ENCODE assay signal across 8 cellular contexts in the genomic region with DNA sequence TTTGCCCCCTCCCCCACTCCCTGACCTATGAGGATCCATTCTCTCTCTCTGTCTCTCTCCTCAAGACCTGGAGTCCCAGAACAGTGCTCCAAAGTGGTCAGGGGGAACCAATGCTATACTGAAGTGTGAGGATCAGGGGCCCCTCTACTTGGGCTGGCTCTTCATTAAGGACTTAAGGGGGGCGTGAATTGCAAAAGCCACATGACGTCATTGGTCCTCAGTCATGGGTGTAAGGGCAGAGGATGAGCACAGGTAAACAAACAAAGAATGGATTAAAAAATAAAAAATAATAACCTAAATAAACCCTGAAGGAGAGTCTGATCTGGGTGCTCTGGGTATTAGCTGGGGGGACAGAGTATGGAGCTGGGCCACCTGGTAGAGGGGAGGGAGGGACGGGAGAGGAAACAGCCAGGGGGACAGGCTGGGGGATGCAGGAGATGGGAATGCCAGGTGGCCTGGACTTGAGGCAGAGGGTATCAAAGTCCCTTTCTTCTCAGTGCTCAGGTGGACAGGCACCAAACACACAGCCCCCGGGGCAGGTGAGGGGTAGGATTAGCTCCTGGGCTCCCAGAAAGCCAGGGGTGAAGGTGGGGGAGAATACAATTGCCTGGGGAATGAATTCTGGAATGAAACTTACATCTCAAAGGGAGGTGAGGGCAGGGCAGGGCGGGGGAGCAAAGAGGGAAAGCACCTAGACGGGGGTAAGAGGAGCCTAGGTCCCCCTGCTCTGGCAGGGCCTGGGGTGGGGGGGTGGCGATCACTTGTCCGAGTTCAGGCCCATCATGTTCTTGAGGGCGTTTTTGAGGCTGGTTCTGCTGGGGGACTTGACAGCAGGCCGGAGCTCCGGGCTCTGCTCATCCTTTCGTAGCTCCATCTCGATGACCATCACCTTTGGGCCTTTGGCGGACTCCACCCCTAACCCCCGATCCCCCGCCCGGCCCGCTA. TPM values are rescaled to one million over a fixed set of nuclear protein-coding genes. Genes with fewer than 3 reads are reported as not detected.
DNase-seq lines count a peak whose midpoint lies in the region; ATAC-seq, FAIRE-seq and TF ChIP-seq lines count a peak whose summit lies in the region.

No MANE protein-coding gene starts in this region.

- POLR2A ChIA-PET in CD8-positive, alpha-beta memory T cell (lab: Charles Lee), result interaction anchor here (1.2 to 2.1 kb wide), 3 partner anchors 9 to 259 kb away, joined by 4 to 14 read pairs (median 4); partner anchors contain the start of genes SDHC, TOMM40L and USF1
- POLR2A ChIA-PET in endothelial cell of umbilical vein (lab: Charles Lee), result no interaction called here

- intact Hi-C loops in endothelial cell of umbilical vein (cut with micrococcal nuclease), result no loop called here

- H3K79me2 ChIP-seq in endothelial cell of umbilical vein (ENCODE audit: control insufficient read depth, insufficient read depth, low read length), result peaks cover 4% of the 10 kb centered on the region

- TSS peak; percentile 11 for BruUV-seq in endothelial cell of umbilical vein (replicated peaks; lab: Mats Ljungman, UMichigan)

- no peak for DNase-seq in CD8-positive, alpha-beta memory T cell
- DNase-seq in NT2/D1 (ENCODE audit: low read depth, low spot score) (no peak), endothelial cell of umbilical vein (ENCODE audit: low read depth, low spot score) (no peak), omental fat pad (ENCODE audit: low spot score) (no peak), HK-2 (ENCODE audit: unreplicated experiment) (no peak), frontal cortex (ENCODE audit: low spot score in 2 of 2) (no peak), KG1 (lab: John Stamatoyannopoulos, UW) (no peak)

- dilution Hi-C loops in endothelial cell of umbilical vein (cut with MboI; ENCODE audit: extremely low pct_ligation_motif_present, low sequenced_read_pairs), result no loop called here

- CTCF ChIA-PET in CD8-positive, alpha-beta memory T cell (lab: Charles Lee), result interaction anchor here (0.6 to 3.6 kb wide), 15 partner anchors 10 to 134 kb away, joined by 3 to 35 read pairs (median 4); partner anchors contain the start of gene TOMM40L
- CTCF ChIA-PET in endothelial cell of umbilical vein (lab: Charles Lee), result interaction anchor here (1.0 to 3.7 kb wide), 6 partner anchors 9 to 80 kb away, joined by 4 to 12 read pairs (median 6); partner anchors contain the start of genes PCP4L1, SDHC and TOMM40L

- H3K27ac ChIP-seq in CD8-positive, alpha-beta memory T cell (ENCODE audit: low read depth, low read length), result peak overlapping the region; percentile 78
- H3K27ac ChIP-seq in endothelial cell of umbilical vein (ENCODE audit: insufficient read depth, low read depth, low read length), result no peak overlapping the region

- FAIRE-seq in endothelial cell of umbilical vein (lab: Jason Lieb, UNC) (peak; percentile 15), frontal cortex (lab: Jason Lieb, UNC) (no peak)

- H3K4me3 Mint-ChIP-seq in CD8-positive, alpha-beta memory T cell, result peak overlapping the region; percentile 91 to 99 (median 93)

- H3K27me3 Mint-ChIP-seq in CD8-positive, alpha-beta memory T cell, result no peaks in the 10 kb centered on the region

- peak overlapping the region; percentile 79 to 100 (median 93) for H3K27ac Mint-ChIP-seq in CD8-positive, alpha-beta memory T cell

- H3K4me2 ChIP-seq in endothelial cell of umbilical vein (ENCODE audit: insufficient read depth, low read length), result peak overlapping the region; percentile 12

- H4K20me1 ChIP-seq in endothelial cell of umbilical vein (replicated peaks; ENCODE audit: control insufficient read depth, extremely low read depth, insufficient read depth, low read length), result no peaks in the 10 kb centered on the region

- H3K9me3 ChIP-seq in CD8-positive, alpha-beta memory T cell (ENCODE audit: low read length), result no peaks in the 10 kb centered on the region
- H3K9me3 ChIP-seq in NT2/D1 (ENCODE audit: insufficient read depth, low read length) (no peaks in the 10 kb centered on the region), endothelial cell of umbilical vein (replicated peaks; ENCODE audit: control insufficient read depth, insufficient read depth, low read length) (no peaks in the 10 kb centered on the region)

- H2AFZ ChIP-seq in endothelial cell of umbilical vein (ENCODE audit: low read depth, low read length), result peak overlapping the region; percentile 67

- H3K9ac ChIP-seq in NT2/D1 (ENCODE audit: insufficient read length, low read depth), result peak overlapping the region; percentile 89
- peak overlapping the region; percentile 8 for H3K9ac ChIP-seq in endothelial cell of umbilical vein (replicated peaks; ENCODE audit: extremely low read depth, insufficient read depth, low read length)

- H3K4me1 ChIP-seq in CD8-positive, alpha-beta memory T cell (ENCODE audit: insufficient read depth, low read length), result peaks cover 30% of the 10 kb centered on the region
- peaks cover 8% of the 10 kb centered on the region for H3K4me1 ChIP-seq in NT2/D1 (ENCODE audit: insufficient read depth, insufficient read length)
- H3K4me1 ChIP-seq in endothelial cell of umbilical vein (ENCODE audit: control insufficient read depth, extremely low read depth, insufficient read depth, low read length), result peaks cover 35% of the 10 kb centered on the region

- peaks cover 0 to 17% (median 1%) of the 10 kb centered on the region in 3 donors for H3K36me3 Mint-ChIP-seq in CD8-positive, alpha-beta memory T cell

- H3K27me3 ChIP-seq in CD8-positive, alpha-beta memory T cell (ENCODE audit: insufficient read depth, low read length, poor library complexity, severe bottlenecking), result no peaks in the 10 kb centered on the region
- no peaks in the 10 kb centered on the region for H3K27me3 ChIP-seq in NT2/D1 (ENCODE audit: insufficient read depth, insufficient read length)
- H3K27me3 ChIP-seq in endothelial cell of umbilical vein (ENCODE audit: control insufficient read depth in 2 of 2, insufficient read depth in 2 of 2, low read length in 2 of 2), result no peaks in the 10 kb centered on the region

- H3K9me1 ChIP-seq in endothelial cell of umbilical vein (replicated peaks; ENCODE audit: control insufficient read depth, extremely low read depth, insufficient read depth, low read length), result no peaks in the 10 kb centered on the region

- peak; percentile 29 for ATAC-seq in omental fat pad (ENCODE audit: low FRiP score)
- ATAC-seq in HG03521 (IDR thresholded peaks at IDR 0.05; ENCODE audit: unreplicated experiment), result no peak

- TF ChIP-seq POLR2A in endothelial cell of umbilical vein (IDR thresholded peaks at IDR 0.05; ENCODE audit: low read depth, low read length), result no peak

- H3K4me1 Mint-ChIP-seq in CD8-positive, alpha-beta memory T cell, result peaks cover 30 to 49% (median 42%) of the 10 kb centered on the region in 3 donors

- no peaks in the 10 kb centered on the region for H3K36me3 ChIP-seq in CD8-positive, alpha-beta memory T cell (ENCODE audit: insufficient read depth, low read length)
- H3K36me3 ChIP-seq in NT2/D1 (ENCODE audit: insufficient read depth, insufficient read length, low read length), result no peaks in the 10 kb centered on the region
- no peaks in the 10 kb centered on the region for H3K36me3 ChIP-seq in endothelial cell of umbilical vein (ENCODE audit: control insufficient read depth in 2 of 2, extremely low read depth in 1 of 2, insufficient read depth in 2 of 2, low read length in 2 of 2)

- no peak for TF ChIP-seq CTCF in endothelial cell of umbilical vein (IDR thresholded peaks at IDR 0.05; ENCODE audit: extremely low read depth in 1 of 2, insufficient read depth in 1 of 2, low read depth in 1 of 2, low read length in 2 of 2)
- TF ChIP-seq CTCF in omental fat pad (IDR thresholded peaks at IDR 0.05), result no peak

- H3K4me3 ChIP-seq in CD8-positive, alpha-beta memory T cell (ENCODE audit: low read length), result peak overlapping the region; percentile 89
- peak overlapping the region; percentile 86 for H3K4me3 ChIP-seq in NT2/D1 (ENCODE audit: insufficient read length, low read depth)
- H3K4me3 ChIP-seq in endothelial cell of umbilical vein (replicated peaks in 1 of 3; ENCODE audit: insufficient read depth in 1 of 3, low read depth in 1 of 3, low read length in 3 of 3), result peak overlapping the region; percentile 12 to 75 (median 39)

- no peaks in the 10 kb centered on the region for H3K9me3 Mint-ChIP-seq in CD8-positive, alpha-beta memory T cell

RNA-seq across cellular contexts. Expression of gene MPZ, which starts 4.6 kb away (rescaled TPM):
- total RNA-seq in CD8-positive, alpha-beta memory T cell, result 1 to 10 TPM; 1.8 to 1.9 TPM
- polyA plus RNA-seq in CD8-positive, alpha-beta memory T cell, result not detected
- total RNA-seq in endothelial cell of umbilical vein, result 1.3 and 2.0 TPM in 2 replicates
- 6.1 and 7.0 TPM in 2 replicates for polyA plus RNA-seq in endothelial cell of umbilical vein
- polyA plus RNA-seq in endothelial cell of umbilical vein (2011; cell fraction: cytosol; rRNA removed), result 5.5 and 5.7 TPM in 2 replicates
- polyA plus RNA-seq in endothelial cell of umbilical vein (2011; cell fraction: nucleus; rRNA removed), result 5.9 and 6.5 TPM in 2 replicates
- polyA plus RNA-seq in endothelial cell of umbilical vein (2012), result 0.86 and 1.2 TPM in 2 replicates
- polyA minus RNA-seq in endothelial cell of umbilical vein, result 1.7 and 2.1 TPM in 2 replicates
- 0.51 TPM for polyA minus RNA-seq in endothelial cell of umbilical vein (2011; cell fraction: cytosol; rRNA and poly(A)+ RNA removed)
- 1.8 and 3.0 TPM in 2 replicates for polyA minus RNA-seq in endothelial cell of umbilical vein (2011; cell fraction: nucleus; rRNA and poly(A)+ RNA removed)
- 1 to 10 TPM; 1.8 to 9.0 (median 4.2) TPM for total RNA-seq in omental fat pad
- total RNA-seq in frontal cortex, result 1.6 TPM

RNA-seq across cellular contexts. Expression of gene SDHC, which starts 9.0 kb away (rescaled TPM):
- total RNA-seq in CD8-positive, alpha-beta memory T cell, result 100 to 1,000 TPM; 226 to 232 TPM
- polyA plus RNA-seq in CD8-positive, alpha-beta memory T cell, result 199 TPM
- total RNA-seq in endothelial cell of umbilical vein (136 and 148 TPM in 2 replicates), omental fat pad (10 to 100 TPM; 22.9 to 66.3 (median 49.3) TPM), frontal cortex (14.7 TPM)
- 219 and 279 TPM in 2 replicates for polyA plus RNA-seq in endothelial cell of umbilical vein
- 243 and 264 TPM in 2 replicates for polyA plus RNA-seq in endothelial cell of umbilical vein (2011; cell fraction: cytosol; rRNA removed)
- polyA plus RNA-seq in endothelial cell of umbilical vein (2011; cell fraction: nucleus; rRNA removed), result 84.5 and 102 TPM in 2 replicates
- 175 and 177 TPM in 2 replicates for polyA plus RNA-seq in endothelial cell of umbilical vein (2012)
- 141 and 144 TPM in 2 replicates for polyA minus RNA-seq in endothelial cell of umbilical vein
- 107 TPM for polyA minus RNA-seq in endothelial cell of umbilical vein (2011; cell fraction: cytosol; rRNA and poly(A)+ RNA removed)
- 34.2 and 39.0 TPM in 2 replicates for polyA minus RNA-seq in endothelial cell of umbilical vein (2011; cell fraction: nucleus; rRNA and poly(A)+ RNA removed)

RNA-seq across cellular contexts. Expression of gene PCP4L1, which starts 46.7 kb away (rescaled TPM):
- not detected for total RNA-seq in CD8-positive, alpha-beta memory T cell
- polyA plus RNA-seq in CD8-positive, alpha-beta memory T cell, result not detected
- not detected in 2 replicates for total RNA-seq in endothelial cell of umbilical vein
- not detected in 2 replicates for polyA plus RNA-seq in endothelial cell of umbilical vein
- not detected in 2 replicates for polyA plus RNA-seq in endothelial cell of umbilical vein (2011; cell fraction: cytosol; rRNA removed)
- not detected in 2 replicates for polyA plus RNA-seq in endothelial cell of umbilical vein (2011; cell fraction: nucleus; rRNA removed)
- not detected in 2 replicates for polyA plus RNA-seq in endothelial cell of umbilical vein (2012)
- not detected in 2 replicates for polyA minus RNA-seq in endothelial cell of umbilical vein
- polyA minus RNA-seq in endothelial cell of umbilical vein (2011; cell fraction: cytosol; rRNA and poly(A)+ RNA removed), result not detected
- not detected in 2 replicates for polyA minus RNA-seq in endothelial cell of umbilical vein (2011; cell fraction: nucleus; rRNA and poly(A)+ RNA removed)
- total RNA-seq in omental fat pad, result under 1 TPM in 2 of 4 donors, not detected in 2; 0.56 to 0.63 TPM
- total RNA-seq in frontal cortex, result 6.9 TPM

Comparison
In these comparisons a context has a peak if more than half of its experiments do, and no peak if none do; other contexts are left out.
1. H3K4me3 ChIP-seq: peak in every context shown above with its lines; median percentile 89 in CD8-positive, alpha-beta memory T cell; 86 in NT2/D1; 39 in endothelial cell of umbilical vein.